ENCODE assay signal across 14 cellular contexts in the genomic region with DNA sequence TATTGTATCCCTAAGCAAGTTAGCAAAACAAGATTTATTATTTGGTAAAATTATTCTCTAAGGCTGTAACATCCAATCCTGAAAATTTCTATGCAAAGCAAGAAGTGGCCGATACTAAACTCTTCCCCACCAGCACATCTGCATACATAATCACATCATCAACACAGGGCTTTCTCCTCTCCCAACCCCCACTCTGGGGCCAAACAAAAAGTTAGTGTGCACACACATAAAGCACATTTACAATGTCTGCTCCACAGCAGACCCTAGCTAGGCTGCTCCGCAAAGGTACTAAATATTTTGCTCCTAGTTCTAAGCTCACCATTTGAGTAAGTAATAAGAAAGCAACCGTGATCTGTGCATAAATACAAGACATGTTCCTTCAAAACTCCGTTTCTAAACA. TPM values are rescaled to one million over a fixed set of nuclear protein-coding genes. Genes with fewer than 3 reads are reported as not detected.
A peak's percentile ranks its signal among the peaks of the same experiment; 100 is the strongest.
DNase-seq lines count a peak whose midpoint lies in the region; ATAC-seq, FAIRE-seq and TF ChIP-seq lines count a peak whose summit lies in the region.
"Had no signal": no experiment of that assay in that cellular context is flagged by ENCODE, and none has a peak within 500 bp of the region (broad histone marks: within the 10 kb centered on the region; RNA-seq: fewer than 3 reads in every experiment).

No MANE protein-coding gene starts in this region.

- no peaks in the 10 kb centered on the region for H3K27me3 Mint-ChIP-seq in dendritic cell treated with granulocyte-macrophage colony-stimulating factor and Interleukin-4, amounts not matched to agents 40 ng/mL and 50 ng/mL, for 4 days
- H3K27me3 Mint-ChIP-seq in mesothelial cell of epicardium (ENCODE audit: low read depth) = no peaks in the 10 kb centered on the region
- H3K27me3 Mint-ChIP-seq in type B pancreatic cell = no peaks in the 10 kb centered on the region

- peaks cover 40% of the 10 kb centered on the region for H3K36me3 Mint-ChIP-seq in dendritic cell treated with granulocyte-macrophage colony-stimulating factor and Interleukin-4, amounts not matched to agents 40 ng/mL and 50 ng/mL, for 4 days (ENCODE audit: low read depth)
- H3K36me3 Mint-ChIP-seq in mesothelial cell of epicardium (peaks cover 2% of the 10 kb centered on the region), type B pancreatic cell (peaks cover 11% of the 10 kb centered on the region)
- H3K36me3 Mint-ChIP-seq: CD4-positive, CD25-positive, alpha-beta regulatory T cell had no signal

- no peak overlapping the region for H3K27ac ChIP-seq in aorta (ENCODE audit: low read depth in 1 of 2, low read length in 2 of 2)
- H3K27ac ChIP-seq: gastrocnemius medialis had no signal

- H3K4me3 ChIP-seq in aorta (ENCODE audit: low read length in 2 of 2) = no peak overlapping the region
- H3K4me3 ChIP-seq: gastrocnemius medialis had no signal

- H3K9me3 Mint-ChIP-seq in dendritic cell treated with granulocyte-macrophage colony-stimulating factor and Interleukin-4, amounts not matched to agents 40 ng/mL and 50 ng/mL, for 4 days = peaks cover 8% of the 10 kb centered on the region
- H3K9me3 Mint-ChIP-seq in mesothelial cell of epicardium = no peaks in the 10 kb centered on the region
- H3K9me3 Mint-ChIP-seq in type B pancreatic cell = no peaks in the 10 kb centered on the region

- peak; percentile 57 for DNase-seq in NCI-H82 (lab: John Stamatoyannopoulos, UW)
- DNase-seq in mesothelial cell of epicardium (ENCODE audit: low spot score in 2 of 2, unreplicated experiment in 2 of 2) = no peak
- DNase-seq in type B pancreatic cell (ENCODE audit: extremely low spot score, unreplicated experiment) = no peak
- DNase-seq in Right ventricle myocardium superior = no peak
- no peak for DNase-seq in aorta
- no peak for DNase-seq in GM19239 (ENCODE audit: insufficient read length, low spot score)
- DNase-seq in HuH-7 (ENCODE audit: low spot score) = no peak
- DNase-seq: CD4-positive, CD25-positive, alpha-beta regulatory T cell; gastrocnemius medialis; left colon; NCI-H2171 had no signal

- TF ChIP-seq CTCF in mesothelial cell of epicardium (IDR thresholded peaks at IDR 0.05; ENCODE audit: unreplicated experiment) = no peak
- no peak for TF ChIP-seq CTCF in type B pancreatic cell (conservative IDR thresholded peaks at IDR 0.05)

- H3K36me3 ChIP-seq in aorta (ENCODE audit: control insufficient read depth in 1 of 2, insufficient read depth in 2 of 2, low read length in 1 of 2) = no peaks in the 10 kb centered on the region
- H3K36me3 ChIP-seq: gastrocnemius medialis had no signal

- H3K27ac Mint-ChIP-seq in dendritic cell treated with granulocyte-macrophage colony-stimulating factor and Interleukin-4, amounts not matched to agents 40 ng/mL and 50 ng/mL, for 4 days = no peak overlapping the region
- H3K27ac Mint-ChIP-seq in mesothelial cell of epicardium = no peak overlapping the region
- H3K27ac Mint-ChIP-seq in type B pancreatic cell = no peak overlapping the region
- H3K27ac Mint-ChIP-seq: CD4-positive, CD25-positive, alpha-beta regulatory T cell; stimulated activated effector memory CD8-positive, alpha-beta T cell treated with anti-CD3 and anti-CD28 coated beads, Interleukin-12 subunit alpha, Interleukin-12 subunit beta, amount 100 ng/mL, for 72 hours had no signal

- H3K4me1 Mint-ChIP-seq in dendritic cell treated with granulocyte-macrophage colony-stimulating factor and Interleukin-4, amounts not matched to agents 40 ng/mL and 50 ng/mL, for 4 days (ENCODE audit: low read depth) = peaks cover 56% of the 10 kb centered on the region
- H3K4me1 Mint-ChIP-seq in mesothelial cell of epicardium = peaks cover 33% of the 10 kb centered on the region
- peaks cover 27% of the 10 kb centered on the region for H3K4me1 Mint-ChIP-seq in type B pancreatic cell (ENCODE audit: unreplicated experiment)

- peak overlapping the region; percentile 35 for H3K4me3 Mint-ChIP-seq in dendritic cell treated with granulocyte-macrophage colony-stimulating factor and Interleukin-4, amounts not matched to agents 40 ng/mL and 50 ng/mL, for 4 days
- peak overlapping the region; percentile 23 for H3K4me3 Mint-ChIP-seq in mesothelial cell of epicardium
- H3K4me3 Mint-ChIP-seq in type B pancreatic cell = peak overlapping the region; percentile 8
- H3K4me3 Mint-ChIP-seq: CD4-positive, CD25-positive, alpha-beta regulatory T cell; stimulated activated effector memory CD8-positive, alpha-beta T cell treated with anti-CD3 and anti-CD28 coated beads, Interleukin-12 subunit alpha, Interleukin-12 subunit beta, amount 100 ng/mL, for 72 hours had no signal

- 69 to 86% methylated on average over 4 of the region's 4 CpGs for WGBS in aorta, 2 donors

- H3K27me3 ChIP-seq in aorta (ENCODE audit: control insufficient read depth in 1 of 2, insufficient read depth in 2 of 2, low read length in 1 of 2) = no peaks in the 10 kb centered on the region
- H3K27me3 ChIP-seq: gastrocnemius medialis had no signal

- no peaks in the 10 kb centered on the region for H3K4me1 ChIP-seq in aorta (ENCODE audit: control insufficient read depth in 1 of 2, insufficient read depth in 2 of 2, low read length in 2 of 2)

- ATAC-seq in Right ventricle myocardium superior (ENCODE audit: poor library complexity) = no peak
- no peak for ATAC-seq in aorta (ENCODE audit: low FRiP score)
- ATAC-seq: gastrocnemius medialis; left colon; stimulated activated effector memory CD8-positive, alpha-beta T cell treated with anti-CD3 and anti-CD28 coated beads, Interleukin-12 subunit alpha, Interleukin-12 subunit beta, amount 100 ng/mL, for 72 hours had no signal

- intact Hi-C loops in dendritic cell treated with granulocyte-macrophage colony-stimulating factor and Interleukin-4, amounts not matched to agents 40 ng/mL and 50 ng/mL, for 4 days (cut with micrococcal nuclease) = no loop called here
- intact Hi-C loops in Right ventricle myocardium superior (cut with DNase I) = no loop called here
- intact Hi-C loops in aorta (cut with DNase I) = no loop called here

- no peaks in the 10 kb centered on the region for H3K9me3 ChIP-seq in aorta (ENCODE audit: control insufficient read depth, low read length)
- H3K9me3 ChIP-seq: gastrocnemius medialis had no signal

- no peak for FAIRE-seq in GM19239 (lab: Jason Lieb, UNC)
- FAIRE-seq: GM12891 had no signal

RNA-seq across cellular contexts. Expression of a gene that starts 3.6 kb away (rescaled TPM):
- 44.9 to 46.8 TPM (median 44.9 TPM) in 3 replicates for total RNA-seq in mesothelial cell of epicardium
- total RNA-seq in type B pancreatic cell (ENCODE audit: low replicate concordance) = 28.1 and 52.1 TPM in 2 replicates
- total RNA-seq in Right ventricle myocardium superior = 49.8 TPM
- 10 to 100 TPM; 71.7 to 95.8 TPM for total RNA-seq in aorta
- 10 to 100 TPM; 72.2 to 82.1 TPM for polyA plus RNA-seq in aorta
